Comparison of ENCODE assay signal across 32 cellular contexts in genomic region chrX:56462389-56462788, GRCh38.
DNase-seq lines count a peak whose midpoint lies in the region; ATAC-seq, FAIRE-seq and TF ChIP-seq lines count a peak whose summit lies in the region.
"Had no signal": no experiment of that assay in that cellular context is flagged by ENCODE, and none has a peak within 500 bp of the region (broad histone marks: within the 10 kb centered on the region; RNA-seq: fewer than 3 reads in every experiment).

No MANE protein-coding gene starts in this region.

- ATAC-seq in HepG2 (no peak), right lobe of liver (no peak), Panc1 (no peak)
- ATAC-seq: activated CD4-positive, CD25-positive, alpha-beta regulatory T cell treated with anti-CD3 and anti-CD28 coated beads, Interleukin-2, amount 50 U/mL, for 24 hours; activated CD8-positive, alpha-beta T cell treated with anti-CD3 and anti-CD28 coated beads, Interleukin-2, amount 10 ng/mL, durations not matched to agents 7 days and 5 days; gastroesophageal sphincter; left cardiac atrium; mucosa of descending colon; stimulated activated effector memory CD8-positive, alpha-beta T cell treated with anti-CD3 and anti-CD28 coated beads, Interleukin-12 subunit alpha, Interleukin-12 subunit beta, amount 100 ng/mL, for 72 hours had no signal

- FAIRE-seq in HepG2 (lab: Jason Lieb, UNC) (no peak), small intestine (lab: Jason Lieb, UNC) (no peak)
- FAIRE-seq: GM12892, H54 had no signal

- TF ChIP-seq CTCF in HepG2 (CRISPR knock-in tag; IDR thresholded peaks at IDR 0.05) = no peak
- TF ChIP-seq CTCF in right lobe of liver (IDR thresholded peaks at IDR 0.05) = peak in 2 of 4 donors; percentile 10 to 26
- TF ChIP-seq CTCF in Panc1 (IDR thresholded peaks at IDR 0.05) = peak; percentile 15; the same call in 1 of the 2 replicates
- TF ChIP-seq CTCF in fibroblast of mammary gland (conservative IDR thresholded peaks at IDR 0.05; ENCODE audit: control insufficient read depth, insufficient read depth, low read depth, low read length) = no peak

- H3K27ac ChIP-seq in HepG2 (ENCODE audit: extremely low read length, insufficient read depth, low read length) (no peak overlapping the region), right lobe of liver (no peak overlapping the region), Panc1 (ENCODE audit: low read length) (no peak overlapping the region), small intestine (ENCODE audit: low read depth in 1 of 2, low read length in 1 of 2) (no peak overlapping the region)
- H3K27ac ChIP-seq: esophagus muscularis mucosa, gastroesophageal sphincter, HL-60 had no signal

- H3K4me3 ChIP-seq in HepG2 (replicated peaks in 1 of 3; ENCODE audit: insufficient read depth in 1 of 3, low read depth in 2 of 3, low read length in 3 of 3) (no peak overlapping the region), right lobe of liver (no peak overlapping the region), Panc1 (ENCODE audit: low read depth in 2 of 2, low read length in 2 of 2) (no peak overlapping the region), fibroblast of mammary gland (ENCODE audit: control insufficient read depth, low read depth, low read length) (no peak overlapping the region), small intestine (ENCODE audit: low read depth in 1 of 2, low read length in 2 of 2) (no peak overlapping the region)
- H3K4me3 ChIP-seq: esophagus muscularis mucosa, gastroesophageal sphincter, mucosa of descending colon had no signal

- intact Hi-C loops in HepG2 (cut with micrococcal nuclease; ENCODE audit: unreplicated experiment) (no loop called here), right lobe of liver (cut with DNase I) (no loop called here), Panc1 (cut with micrococcal nuclease; ENCODE audit: unreplicated experiment) (no loop called here)

- CTCF ChIA-PET in HepG2 (lab: Yijun Ruan, JAX; ENCODE audit: low intra/inter-chr PET ratio, low total read pairs) = interaction anchor here (1.3 kb wide), 1 partner anchor 265 kb away, joined by 4 read pairs; no protein-coding TSS in a partner anchor
- CTCF ChIA-PET in Panc1 (lab: Charles Lee) = no interaction called here

- H3K4me1 ChIP-seq in HepG2 (ENCODE audit: insufficient read depth, low read length) (no peaks in the 10 kb centered on the region), right lobe of liver (no peaks in the 10 kb centered on the region), Panc1 (ENCODE audit: control insufficient read depth, insufficient read depth, low read length) (no peaks in the 10 kb centered on the region), small intestine (ENCODE audit: control insufficient read depth in 2 of 2, insufficient read depth in 1 of 2, low read depth in 1 of 2, low read length in 1 of 2) (no peaks in the 10 kb centered on the region)
- H3K4me1 ChIP-seq: BE2C, esophagus muscularis mucosa, gastroesophageal sphincter had no signal

- H3K9ac ChIP-seq in HepG2 (ENCODE audit: insufficient read depth, low read depth, low read length) = no peak overlapping the region

- no peaks in the 10 kb centered on the region for H3K79me2 ChIP-seq in HepG2 (ENCODE audit: insufficient read depth, low read length)

- H3K36me3 ChIP-seq in HepG2 (replicated peaks in 1 of 2; ENCODE audit: control insufficient read depth in 1 of 2, insufficient read depth in 2 of 2, low read length in 2 of 2) (no peaks in the 10 kb centered on the region), right lobe of liver (no peaks in the 10 kb centered on the region), Panc1 (ENCODE audit: control insufficient read depth, insufficient read depth, low read length) (no peaks in the 10 kb centered on the region), small intestine (ENCODE audit: control insufficient read depth in 2 of 2, insufficient read depth in 2 of 2, low read length in 2 of 2) (no peaks in the 10 kb centered on the region)
- H3K36me3 ChIP-seq: BE2C, esophagus muscularis mucosa, gastroesophageal sphincter had no signal

- no peak for TF ChIP-seq POLR2A in HepG2 (IDR thresholded peaks at IDR 0.05; ENCODE audit: insufficient read depth in 1 of 2, low read depth in 2 of 2, low read length in 2 of 2)
- TF ChIP-seq POLR2A in right lobe of liver (IDR thresholded peaks at IDR 0.05) = no peak

- DNase-seq in HepG2 (ENCODE audit: low spot score) = no peak
- DNase-seq in right lobe of liver = no peak
- DNase-seq in Panc1 (ENCODE audit: low read depth, low spot score) = no peak
- peak; percentile 0 for DNase-seq in fibroblast of mammary gland (ENCODE audit: low read depth)
- peak; percentile 1 for DNase-seq in small intestine
- no peak for DNase-seq in Ammon's horn (ENCODE audit: low spot score)
- no peak for DNase-seq in islet precursor cell
- DNase-seq in SW480 (ENCODE audit: low spot score) = no peak
- DNase-seq: ACHN; activated CD8-positive, alpha-beta T cell treated with anti-CD3 and anti-CD28 coated beads, Interleukin-2, amount 10 ng/mL, durations not matched to agents 7 days and 5 days; activated gamma-delta T cell; activated T-cell treated with anti-CD3 and anti-CD28 coated beads for 4 hours; BE2C; CD8-positive, alpha-beta memory T cell; dermis blood vessel endothelial cell; DMS 273 treated with DMSO at 0.1 percent for 48 hours; EL; Karpas-422; left cardiac atrium; mucosa of descending colon; NCI-H1436; NCI-H446; NCI-H82; substantia nigra; trophoblast cell had no signal

- no peak for TF ChIP-seq RAD21 in HepG2 (CRISPR knock-in tag; IDR thresholded peaks at IDR 0.05)

- no peak overlapping the region for H2AFZ ChIP-seq in HepG2 (ENCODE audit: low read length)

- H3K9me3 ChIP-seq in HepG2 (ENCODE audit: low read length) (no peaks in the 10 kb centered on the region), right lobe of liver (no peaks in the 10 kb centered on the region), Panc1 (ENCODE audit: control insufficient read depth, insufficient read depth, low read depth, low read length) (no peaks in the 10 kb centered on the region), small intestine (ENCODE audit: control insufficient read depth, low read depth) (no peaks in the 10 kb centered on the region)
- H3K9me3 ChIP-seq: BE2C, gastroesophageal sphincter, mucosa of descending colon had no signal

- H4K20me1 ChIP-seq in HepG2 (ENCODE audit: insufficient read depth, low read length) = no peaks in the 10 kb centered on the region

- no peak overlapping the region for H3K4me2 ChIP-seq in HepG2 (ENCODE audit: low read depth, low read length)

- POLR2A ChIA-PET in HepG2 (lab: Yijun Ruan, JAX) = no interaction called here
- POLR2A ChIA-PET in Panc1 (lab: Charles Lee) = no interaction called here

- BruUV-seq in HepG2 (replicated peaks; lab: Mats Ljungman, UMichigan) = no TSS peak
- no TSS peak for BruUV-seq in Panc1 (replicated peaks; lab: Mats Ljungman, UMichigan)

- in situ Hi-C loops in HepG2 (cut with HindIII; ENCODE audit: extremely low pct_ligation_motif_present, low pct_unique_long_range_greater_than_20kb) (no loop called here), Panc1 (cut with HindIII; ENCODE audit: low pct_unique_long_range_greater_than_20kb, low sequenced_read_pairs) (no loop called here)

- TF ChIP-seq EP300 in HepG2 (IDR thresholded peaks at IDR 0.05; ENCODE audit: low read depth in 2 of 2, low read length in 2 of 2) = no peak
- TF ChIP-seq EP300 in HepG2 (CRISPR knock-in tag; IDR thresholded peaks at IDR 0.05; ENCODE audit: borderline replicate concordance) = no peak

- H3K27me3 ChIP-seq in HepG2 (ENCODE audit: control insufficient read depth in 1 of 2, insufficient read depth in 2 of 2, low read length in 2 of 2) (no peaks in the 10 kb centered on the region), right lobe of liver (no peaks in the 10 kb centered on the region), Panc1 (ENCODE audit: control insufficient read depth, insufficient read depth, low read length) (no peaks in the 10 kb centered on the region), small intestine (ENCODE audit: control insufficient read depth in 2 of 2, insufficient read depth in 2 of 2, low read length in 2 of 2) (no peaks in the 10 kb centered on the region)
- H3K27me3 ChIP-seq: BE2C, esophagus muscularis mucosa, gastroesophageal sphincter had no signal

TF ChIP-seq in HepG2, 621 proteins besides CTCF, POLR2A, EP300 and RAD21:
- TF ChIP-seq STAG1 (CRISPR knock-in tag; IDR thresholded peaks at IDR 0.05) (peak; percentile 29; the same call in 1 of the 2 replicates), KDM1A (CRISPR knock-in tag; IDR thresholded peaks at IDR 0.05) (no peak)

Comparison
In these comparisons a context has a peak if more than half of its experiments do, and no peak if none do; other contexts are left out.
1. DNase-seq: peak in fibroblast of mammary gland (single experiment) and small intestine (single experiment); none in HepG2 (single experiment), right lobe of liver (0 of 3), Panc1 (single experiment), Ammon's horn (single experiment), islet precursor cell (single experiment) and SW480 (single experiment).